ENCODE assay signal across 26 cellular contexts in genomic region chr6:148462203-148462602, GRCh38.
DNase-seq lines count a peak whose midpoint lies in the region; ATAC-seq and TF ChIP-seq lines count a peak whose summit lies in the region.
"Had no signal": no experiment of that assay in that cellular context is flagged by ENCODE, and none has a peak within 500 bp of the region (broad histone marks: within the 10 kb centered on the region; RNA-seq: fewer than 3 reads in every experiment).

No MANE protein-coding gene starts in this region.

- no peaks in the 10 kb centered on the region for H3K27me3 ChIP-seq in MG63
- H3K27me3 ChIP-seq: cardiac muscle cell, esophagus squamous epithelium had no signal

- H3K9me3 ChIP-seq in MG63 = no peaks in the 10 kb centered on the region
- H3K9me3 ChIP-seq: esophagus squamous epithelium had no signal

- H3K36me3 Mint-ChIP-seq in mesothelial cell of epicardium = peaks cover 10% of the 10 kb centered on the region
- H3K36me3 Mint-ChIP-seq: IgD-negative memory B cell, natural killer cell had no signal

- peaks cover 8% of the 10 kb centered on the region; the same call in 1 of the 2 replicates for H3K36me3 ChIP-seq in MG63
- H3K36me3 ChIP-seq: cardiac muscle cell had no signal

- H3K4me3 ChIP-seq in MG63 = no peak overlapping the region
- H3K4me3 ChIP-seq: cardiac muscle cell, esophagus squamous epithelium, SK-N-MC had no signal

- peaks cover 35% of the 10 kb centered on the region for H3K4me1 Mint-ChIP-seq in mesothelial cell of epicardium

- H3K27me3 Mint-ChIP-seq in mesothelial cell of epicardium (ENCODE audit: low read depth) = no peaks in the 10 kb centered on the region

- DNase-seq in ELR (ENCODE audit: low read depth) (peak; percentile 35), amniotic epithelial cell (ENCODE audit: low read depth) (peak; percentile 27), fibroblast of gingiva (ENCODE audit: low read depth) (peak; percentile 43), mesothelial cell of epicardium (ENCODE audit: low spot score in 2 of 2, unreplicated experiment in 2 of 2) (no peak), MG63 (no peak), epidermal melanocyte (ENCODE audit: insufficient read length, low spot score) (no peak)
- no peak for DNase-seq in effector CD8-positive, alpha-beta T cell (lab: John Stamatoyannopoulos, UW)
- DNase-seq: activated CD4-positive, alpha-beta T cell treated with anti-CD3 and anti-CD28 coated beads for 4 hours; activated CD8-positive, alpha-beta memory T cell treated with anti-CD3 and anti-CD28 coated beads for 24 hours; activated gamma-delta T cell; activated T-cell treated with anti-CD3 and anti-CD28 coated beads, Interleukin-2, amount 50 U/mL, for 1 hour; amniotic stem cell; esophagus squamous epithelium; natural killer cell; NCI-H1105; NCI-H2029; NCI-H345; NCI-H748 treated with DMSO at 0.1 percent for 48 hours; RPMI8226; stimulated activated CD4-positive, alpha-beta T cell treated with anti-CD3 and anti-CD28 coated beads, Interleukin-12 subunit alpha, Interleukin-12 subunit beta, amount 100 ng/mL, for 4 hours; stimulated activated naive CD8-positive, alpha-beta T cell treated with anti-CD3 and anti-CD28 coated beads, Interleukin-15, Interleukin-2, amounts not matched to agents 100 U/mL and 50 U/mL, for 24 hours had no signal

- peak overlapping the region; percentile 80 for H3K27ac Mint-ChIP-seq in mesothelial cell of epicardium
- H3K27ac Mint-ChIP-seq: natural killer cell had no signal

- no peak overlapping the region for H3K4me3 Mint-ChIP-seq in mesothelial cell of epicardium
- H3K4me3 Mint-ChIP-seq: IgD-negative memory B cell, natural killer cell had no signal

- no peak for ATAC-seq in HG03108 (IDR thresholded peaks at IDR 0.05; ENCODE audit: unreplicated experiment)
- ATAC-seq: HCT116; natural killer cell; stimulated activated naive CD8-positive, alpha-beta T cell treated with anti-CD3 and anti-CD28 coated beads, Interleukin-15, Interleukin-2, amounts not matched to agents 100 U/mL and 50 U/mL, for 24 hours had no signal

- no peaks in the 10 kb centered on the region for H3K9me3 Mint-ChIP-seq in mesothelial cell of epicardium
- H3K9me3 Mint-ChIP-seq: IgD-negative memory B cell, natural killer cell had no signal

- no peak for TF ChIP-seq CTCF in mesothelial cell of epicardium (IDR thresholded peaks at IDR 0.05; ENCODE audit: unreplicated experiment)

Comparison
In these comparisons a context has a peak if more than half of its experiments do, and no peak if none do; other contexts are left out.
1. DNase-seq: peak in ELR (single experiment), amniotic epithelial cell (single experiment) and fibroblast of gingiva (single experiment); none in mesothelial cell of epicardium (0 of 2), MG63 (single experiment), epidermal melanocyte (single experiment) and effector CD8-positive, alpha-beta T cell (single experiment).